ENCODE assay signal across 12 cellular contexts in genomic region chr10:58475322-58476277, GRCh38. TPM values are rescaled to one million over a fixed set of nuclear protein-coding genes. Genes with fewer than 3 reads are reported as not detected.
DNase-seq lines count a peak whose midpoint lies in the region; ATAC-seq and TF ChIP-seq lines count a peak whose summit lies in the region.
"Had no signal": no experiment of that assay in that cellular context is flagged by ENCODE, and none has a peak within 500 bp of the region (broad histone marks: within the 10 kb centered on the region; RNA-seq: fewer than 3 reads in every experiment).

No MANE protein-coding gene starts in this region.

- 0 to 2% methylated on average over 11 of the region's 11 CpGs for WGBS in GM23248 (ENCODE audit: low coverage in 1 of 2, low lambda C conversion rate in 2 of 2, missing lambda C conversion rate in 2 of 2), 2 experiments
- 42% methylated on average over 11 of the region's 11 CpGs for WGBS in right cardiac atrium

- no peaks in the 10 kb centered on the region for H3K9me2 ChIP-seq in GM23248 (ENCODE audit: insufficient read depth)

- no peaks in the 10 kb centered on the region for H4K20me1 ChIP-seq in GM23248 (ENCODE audit: insufficient read depth)

- no peaks in the 10 kb centered on the region for H3K36me3 ChIP-seq in GM23248 (ENCODE audit: low read depth)

- ATAC-seq in right cardiac atrium: peak; percentile 22 to 51
- ATAC-seq in GM19324 (IDR thresholded peaks at IDR 0.05; ENCODE audit: low FRiP score, unreplicated experiment): no peak
- ATAC-seq in HG03108 (IDR thresholded peaks at IDR 0.05; ENCODE audit: unreplicated experiment): no peak

- in situ Hi-C loops in GM23248 (cut with MboI) (no loop called here), astrocyte of the spinal cord (cut with HindIII; ENCODE audit: low sequenced_read_pairs) (no loop called here)

- peak overlapping the region; percentile 76 for H3K4me3 ChIP-seq in GM23248
- H3K4me3 ChIP-seq in astrocyte of the spinal cord (ENCODE audit: low read depth, low read length): peak overlapping the region; percentile 28
- H3K4me3 ChIP-seq in right cardiac atrium (ENCODE audit: low read length): no peak overlapping the region

- H3F3A ChIP-seq in GM23248 (ENCODE audit: insufficient read depth): peaks cover 34% of the 10 kb centered on the region

- DNase-seq in GM23248 (peak; percentile 83), astrocyte of the spinal cord (ENCODE audit: low read depth, low spot score) (peak; percentile 88), right cardiac atrium (no peak), smooth muscle cell of the brain vasculature (ENCODE audit: low read depth, low spot score) (peak; percentile 79), GOT3 (lab: John Stamatoyannopoulos, UW) (no peak)
- DNase-seq in activated T-cell treated with anti-CD3 and anti-CD28 coated beads, Interleukin-2, amount 50 U/mL, for 1 hour: no peak
- DNase-seq: DMS 273 treated with DMSO at 0.1 percent for 48 hours, naive B cell, NCI-H510A treated with DMSO at 0.1 percent for 48 hours had no signal

- H3K9me3 ChIP-seq in GM23248 (ENCODE audit: low read depth): no peaks in the 10 kb centered on the region
- H3K9me3 ChIP-seq in right cardiac atrium (ENCODE audit: control insufficient read depth, low read length): no peaks in the 10 kb centered on the region

- peak overlapping the region; percentile 88 for H2AFZ ChIP-seq in GM23248

- TF ChIP-seq CTCF in astrocyte of the spinal cord (IDR thresholded peaks at IDR 0.05; ENCODE audit: low read depth, low read length): no peak

- H3K4me2 ChIP-seq in GM23248 (ENCODE audit: unreplicated experiment): peak overlapping the region; percentile 89

- H3K4me1 ChIP-seq in GM23248 (ENCODE audit: insufficient read depth) (peaks cover 39% of the 10 kb centered on the region), right cardiac atrium (ENCODE audit: control insufficient read depth, insufficient read depth, low read length) (no peaks in the 10 kb centered on the region)

- H3K27ac ChIP-seq in GM23248 (peak overlapping the region; percentile 84), right cardiac atrium (ENCODE audit: low read length) (peak overlapping the region; percentile 8)

- H3K27me3 ChIP-seq in GM23248 (replicated peaks; ENCODE audit: insufficient read depth): no peaks in the 10 kb centered on the region
- no peaks in the 10 kb centered on the region for H3K27me3 ChIP-seq in right cardiac atrium (ENCODE audit: control insufficient read depth, insufficient read depth)

- peak overlapping the region; percentile 75 for H3K9ac ChIP-seq in GM23248

- no peaks in the 10 kb centered on the region for H3K79me2 ChIP-seq in GM23248 (ENCODE audit: insufficient read depth)

- intact Hi-C loops in right cardiac atrium (cut with DNase I): no loop called here

RNA-seq across cellular contexts. Expression of gene BICC1, which starts 37.1 kb away (rescaled TPM):
- total RNA-seq in GM23248 (2014; rRNA removed; shearing (Covaris generic)): 80.5 and 86.8 TPM in 2 replicates
- polyA plus RNA-seq in GM23248 (2016; fragmentation: Nextera tagmentation; extraction: Ambion mirVana): 95.8 and 97.0 TPM in 2 replicates
- total RNA-seq in right cardiac atrium: 10 to 100 TPM; 11.9 to 15.9 (median 14.5) TPM
- polyA plus RNA-seq in right cardiac atrium: 5.2 TPM
- polyA plus RNA-seq: IgD-negative memory B cell had no signal

Comparison
In these comparisons a context has a peak if more than half of its experiments do, and no peak if none do; other contexts are left out.
1. DNase-seq: peak in GM23248 (single experiment), astrocyte of the spinal cord (single experiment) and smooth muscle cell of the brain vasculature (single experiment); none in right cardiac atrium (0 of 3), activated T-cell treated with anti-CD3 and anti-CD28 coated beads, Interleukin-2, amount 50 U/mL, for 1 hour (single experiment) and GOT3 (single experiment).
2. ATAC-seq: peak in right cardiac atrium (2 of 2); none in GM19324 (single experiment) and HG03108 (single experiment).